In genomic region chr6:37594895-37595294, GRCh38 we compare ENCODE assay signal across 15 cellular contexts.
DNase-seq lines count a peak whose midpoint lies in the region; ATAC-seq lines count a peak whose summit lies in the region.
"Had no signal": no experiment of that assay in that cellular context is flagged by ENCODE, and none has a peak within 500 bp of the region (broad histone marks: within the 10 kb centered on the region; RNA-seq: fewer than 3 reads in every experiment).

No MANE protein-coding gene starts in this region.

- H3K4me3 Mint-ChIP-seq in T-helper 17 cell, result no peak overlapping the region
- H3K4me3 Mint-ChIP-seq: CD14-positive monocyte; CD4-positive, alpha-beta memory T cell had no signal

- no peaks in the 10 kb centered on the region for H3K36me3 ChIP-seq in H7 (replicated peaks; ENCODE audit: control insufficient read depth, insufficient read depth, low read length)
- H3K36me3 ChIP-seq: BE2C, HAP-1 had no signal

- H3K27ac Mint-ChIP-seq in T-helper 17 cell, result peak overlapping the region; percentile 43
- H3K27ac Mint-ChIP-seq: CD14-positive monocyte had no signal

- H3K36me3 Mint-ChIP-seq in T-helper 17 cell (ENCODE audit: low read depth), result peaks cover 6% of the 10 kb centered on the region
- H3K36me3 Mint-ChIP-seq: CD14-positive monocyte; CD4-positive, alpha-beta memory T cell had no signal

- H3K4me3 ChIP-seq in H7 (ENCODE audit: insufficient read depth, low read depth, low read length), result no peak overlapping the region
- H3K4me3 ChIP-seq: HAP-1 had no signal

- ATAC-seq in T-helper 17 cell (no peak), GM18909 (IDR thresholded peaks at IDR 0.05; ENCODE audit: poor library complexity, unreplicated experiment) (no peak), HG03159 (IDR thresholded peaks at IDR 0.05; ENCODE audit: unreplicated experiment) (no peak)

- no peaks in the 10 kb centered on the region for H3K4me1 Mint-ChIP-seq in T-helper 17 cell
- H3K4me1 Mint-ChIP-seq: CD14-positive monocyte had no signal

- intact Hi-C loops in posterior vena cava (cut with DNase I), result no loop called here

- H3K9me3 ChIP-seq in T-helper 17 cell (ENCODE audit: control insufficient read depth, low read length, poor library complexity, severe bottlenecking), result no peaks in the 10 kb centered on the region
- H3K9me3 ChIP-seq: BE2C, HAP-1 had no signal

- peak; percentile 69 for DNase-seq in H7
- no peak for DNase-seq in T-helper 17 cell
- peak; percentile 10 for DNase-seq in posterior vena cava (ENCODE audit: low spot score)
- DNase-seq in NCI-H1694 (lab: John Stamatoyannopoulos, UW), result no peak
- DNase-seq: ACHN; BE2C; CD4-positive, alpha-beta memory T cell; DMS153; DMS79 treated with DMSO at 0.1 percent for 48 hours; GF-D8; KG1 had no signal

- H3K27me3 Mint-ChIP-seq in T-helper 17 cell, result peaks cover 29% of the 10 kb centered on the region

- H3K27me3 ChIP-seq in H7 (ENCODE audit: control insufficient read depth, insufficient read depth, low read length), result no peaks in the 10 kb centered on the region
- H3K27me3 ChIP-seq: BE2C had no signal

Comparison
In these comparisons a context has a peak if more than half of its experiments do, and no peak if none do; other contexts are left out.
1. DNase-seq: peak in H7 (single experiment) and posterior vena cava (single experiment); none in T-helper 17 cell (0 of 3) and NCI-H1694 (single experiment).